15 cellular contexts compared by ENCODE assay signal in genomic region chr1:3504823-3505155, GRCh38. TPM values are rescaled to one million over a fixed set of nuclear protein-coding genes. Genes with fewer than 3 reads are reported as not detected.
DNase-seq lines count a peak whose midpoint lies in the region; ATAC-seq and TF ChIP-seq lines count a peak whose summit lies in the region.
"Had no signal": no experiment of that assay in that cellular context is flagged by ENCODE, and none has a peak within 500 bp of the region (broad histone marks: within the 10 kb centered on the region; RNA-seq: fewer than 3 reads in every experiment).

No MANE protein-coding gene starts in this region.

- peak overlapping the region; percentile 19 for H4K8ac ChIP-seq in mesenchymal stem cell (ENCODE audit: low read length)

- H2BK12ac ChIP-seq in mesenchymal stem cell (ENCODE audit: low read length in 2 of 2) = no peak overlapping the region

- peak overlapping the region; percentile 85 for H3K9ac ChIP-seq in mesenchymal stem cell (ENCODE audit: low read length)

- H2BK5ac ChIP-seq in mesenchymal stem cell (ENCODE audit: low read depth, low read length, poor library complexity, severe bottlenecking) = no peak overlapping the region

- H3K23ac ChIP-seq in mesenchymal stem cell (ENCODE audit: low read length in 2 of 2) = no peak overlapping the region

- H3K4ac ChIP-seq in mesenchymal stem cell (ENCODE audit: low read depth in 1 of 2, low read length in 2 of 2) = no peak overlapping the region

- 92% methylated on average over 7 of the region's 7 CpGs for WGBS in mesenchymal stem cell

- ATAC-seq in upper lobe of right lung (no peak), HG03097 (IDR thresholded peaks at IDR 0.05; ENCODE audit: low FRiP score, unreplicated experiment) (no peak)
- ATAC-seq: stimulated activated memory B cell treated with anti-CD40 and anti-IgM and Interleukin-4, amounts not matched to agents 10 μg/mL and 1 μg/mL and 100 μg/mL, for 72 hours; WTC11 had no signal

- no peak overlapping the region for H4K91ac ChIP-seq in mesenchymal stem cell (ENCODE audit: low read length)

- H3K27ac ChIP-seq in ascending aorta = peak overlapping the region; percentile 41 to 87
- no peak overlapping the region for H3K27ac ChIP-seq in mesenchymal stem cell (ENCODE audit: low read length, poor library complexity, severe bottlenecking)
- H3K27ac ChIP-seq in upper lobe of right lung = peak overlapping the region; percentile 36
- H3K27ac ChIP-seq: 22Rv1, heart right ventricle had no signal

- DNase-seq in NCI-H146 (lab: John Stamatoyannopoulos, UW) (peak; percentile 71), NCI-H146 treated with DMSO at 0.1 percent for 48 hours (lab: John Stamatoyannopoulos, UW; ENCODE audit: unreplicated experiment) (no peak), ascending aorta (ENCODE audit: low spot score in 2 of 2) (no peak), mesenchymal stem cell (no peak), upper lobe of right lung (no peak), NCI-H2227 treated with DMSO at 0.1 percent for 48 hours (lab: John Stamatoyannopoulos, UW) (no peak), SIG-M5 (lab: John Stamatoyannopoulos, UW) (no peak)
- DNase-seq: H9, heart right ventricle, naive B cell, NCI-H2107 had no signal

- H2BK120ac ChIP-seq in mesenchymal stem cell (ENCODE audit: low read depth, low read length) = no peak overlapping the region

- H3K18ac ChIP-seq in mesenchymal stem cell (ENCODE audit: low read depth in 1 of 2, low read length in 2 of 2) = no peak overlapping the region

- H3K14ac ChIP-seq in mesenchymal stem cell (ENCODE audit: low read length in 2 of 2) = no peak overlapping the region

- no peaks in the 10 kb centered on the region for H3K9me3 ChIP-seq in ascending aorta
- H3K9me3 ChIP-seq in mesenchymal stem cell (ENCODE audit: control insufficient read depth, low read length) = no peaks in the 10 kb centered on the region
- no peaks in the 10 kb centered on the region for H3K9me3 ChIP-seq in upper lobe of right lung
- H3K9me3 ChIP-seq: heart right ventricle had no signal

- no peaks in the 10 kb centered on the region for H3K79me1 ChIP-seq in mesenchymal stem cell (replicated peaks; ENCODE audit: low read length, poor library complexity, severe bottlenecking)

- no peak overlapping the region for H3K4me3 ChIP-seq in ascending aorta
- peak overlapping the region in 1 of 2 experiments; percentile 50 for H3K4me3 ChIP-seq in mesenchymal stem cell (ENCODE audit: insufficient read depth in 1 of 2, low read depth in 1 of 2, low read length in 2 of 2)
- no peak overlapping the region for H3K4me3 ChIP-seq in upper lobe of right lung
- H3K4me3 ChIP-seq: heart right ventricle had no signal

- H2BK15ac ChIP-seq in mesenchymal stem cell (ENCODE audit: low read depth, poor library complexity, severe bottlenecking) = no peak overlapping the region

- no peak overlapping the region for H3K4me2 ChIP-seq in mesenchymal stem cell (ENCODE audit: low read length, poor library complexity, severe bottlenecking)

- H3K27me3 ChIP-seq in ascending aorta (no peaks in the 10 kb centered on the region), mesenchymal stem cell (ENCODE audit: control insufficient read depth in 1 of 2, insufficient read depth in 1 of 2, low read length in 2 of 2) (peaks cover 0 to 29% of the 10 kb centered on the region in 2 experiments), upper lobe of right lung (no peaks in the 10 kb centered on the region)
- H3K27me3 ChIP-seq: heart right ventricle had no signal

- no peak overlapping the region for H2AK5ac ChIP-seq in mesenchymal stem cell (ENCODE audit: low read length, severe bottlenecking)

- TF ChIP-seq CTCF in ascending aorta (IDR thresholded peaks at IDR 0.05) = no peak
- TF ChIP-seq CTCF in upper lobe of right lung (IDR thresholded peaks at IDR 0.05) = no peak

- H3K4me1 ChIP-seq in ascending aorta (peaks cover 16 to 19% of the 10 kb centered on the region in 2 donors), mesenchymal stem cell (ENCODE audit: control insufficient read depth, insufficient read depth, low read depth, low read length) (peaks cover 21% of the 10 kb centered on the region), upper lobe of right lung (peaks cover 10% of the 10 kb centered on the region)
- H3K4me1 ChIP-seq: heart right ventricle had no signal

- H3K36me3 ChIP-seq in ascending aorta = peaks cover 64 to 81% of the 10 kb centered on the region in 2 donors
- peaks cover 0 to 5% of the 10 kb centered on the region in 2 experiments for H3K36me3 ChIP-seq in mesenchymal stem cell (ENCODE audit: control insufficient read depth in 1 of 2, insufficient read depth in 2 of 2, low read depth in 1 of 2, low read length in 2 of 2)
- H3K36me3 ChIP-seq in upper lobe of right lung = peaks cover 28% of the 10 kb centered on the region
- H3K36me3 ChIP-seq: heart right ventricle had no signal

- no peak overlapping the region for H2AFZ ChIP-seq in mesenchymal stem cell (ENCODE audit: low read depth, low read length)

- intact Hi-C loops in ascending aorta (cut with DNase I) = loop anchor here (2.0 kb wide), 1 partner anchor 26 kb away; no protein-coding TSS in a partner anchor
- intact Hi-C loops in upper lobe of right lung (cut with DNase I) = no loop called here

RNA-seq across cellular contexts. Expression of gene ARHGEF16, which starts 50.3 kb away (rescaled TPM):
- total RNA-seq in ascending aorta (not detected), upper lobe of right lung (12.2 TPM)
- 0.73 TPM for polyA plus RNA-seq in mesenchymal stem cell (2013, experiment 1 of 2)
- polyA plus RNA-seq in mesenchymal stem cell (2013, experiment 2 of 2) = 0.49 TPM

Comparison
In these comparisons a context has a peak if more than half of its experiments do, and no peak if none do; other contexts are left out.
1. RNA of gene ARHGEF16, which starts 50.3 kb away (total RNA-seq): 12.2 TPM in upper lobe of right lung (single experiment); not detected in ascending aorta (single experiment); every median in the first group is over 10 times any median in the second.